Comparison of ENCODE assay signal across 11 cellular contexts in the genomic region with DNA sequence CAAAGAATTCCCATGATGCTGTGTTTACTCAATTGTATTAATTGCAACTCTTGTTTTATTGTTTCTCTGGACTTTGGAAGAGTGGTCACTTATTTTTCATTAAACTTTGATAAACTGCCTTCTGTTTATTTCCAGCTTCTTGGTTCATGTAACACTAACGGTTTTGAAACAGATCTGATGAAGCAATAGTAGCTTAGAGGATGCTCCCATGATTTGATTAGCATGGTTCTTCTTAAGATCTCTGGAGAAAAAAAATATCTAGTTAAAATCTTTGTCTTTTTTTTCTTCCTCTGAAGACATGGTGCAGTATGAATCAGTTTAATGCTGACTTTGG.
A peak's percentile ranks its signal among the peaks of the same experiment; 100 is the strongest.
DNase-seq lines count a peak whose midpoint lies in the region; ATAC-seq and TF ChIP-seq lines count a peak whose summit lies in the region.
"Had no signal": no experiment of that assay in that cellular context is flagged by ENCODE, and none has a peak within 500 bp of the region (broad histone marks: within the 10 kb centered on the region; RNA-seq: fewer than 3 reads in every experiment).

No MANE protein-coding gene starts in this region.

- H3K9me3 Mint-ChIP-seq in stimulated activated naive CD8-positive, alpha-beta T cell treated with anti-CD3 and anti-CD28 coated beads, Interleukin-15, Interleukin-2, amounts not matched to agents 100 ng/mL and 50 ng/mL, for 24 hours = no peaks in the 10 kb centered on the region
- H3K9me3 Mint-ChIP-seq: CD8-positive, alpha-beta T cell had no signal

- peaks cover 69% of the 10 kb centered on the region for H3K4me1 Mint-ChIP-seq in stimulated activated naive CD8-positive, alpha-beta T cell treated with anti-CD3 and anti-CD28 coated beads, Interleukin-15, Interleukin-2, amounts not matched to agents 100 ng/mL and 50 ng/mL, for 24 hours (ENCODE audit: low read depth)

- TF ChIP-seq POLR2A in body of pancreas (IDR thresholded peaks at IDR 0.05) = no peak

- peaks cover 20% of the 10 kb centered on the region for H3K36me3 Mint-ChIP-seq in stimulated activated naive CD8-positive, alpha-beta T cell treated with anti-CD3 and anti-CD28 coated beads, Interleukin-15, Interleukin-2, amounts not matched to agents 100 ng/mL and 50 ng/mL, for 24 hours (ENCODE audit: low read depth)

- no peak for TF ChIP-seq CTCF in body of pancreas (IDR thresholded peaks at IDR 0.05)

- H3K27ac ChIP-seq in body of pancreas = peak overlapping the region in 3 of 4 donors; percentile 35 to 87 (median 71)
- H3K27ac ChIP-seq in mucosa of rectum (ENCODE audit: low read depth in 2 of 2, low read length in 2 of 2) = peak overlapping the region; percentile 1 to 58

- ATAC-seq in stimulated activated naive CD8-positive, alpha-beta T cell treated with anti-CD3 and anti-CD28 coated beads, Interleukin-15, Interleukin-2, amounts not matched to agents 100 U/mL and 50 U/mL, for 24 hours = no peak
- ATAC-seq in body of pancreas (no peak), GM18519 (IDR thresholded peaks at IDR 0.05; ENCODE audit: low FRiP score, unreplicated experiment) (no peak), GM19397 (IDR thresholded peaks at IDR 0.05; ENCODE audit: unreplicated experiment) (no peak), GM21825 (IDR thresholded peaks at IDR 0.05; ENCODE audit: unreplicated experiment) (no peak)

- H3K4me3 ChIP-seq in body of pancreas (no peak overlapping the region), mucosa of rectum (ENCODE audit: low read length in 2 of 2) (no peak overlapping the region)

- intact Hi-C loops in body of pancreas (cut with DNase I) = no loop called here

- H3K9me3 ChIP-seq in body of pancreas (no peaks in the 10 kb centered on the region), mucosa of rectum (ENCODE audit: control insufficient read depth in 2 of 2, low read length in 2 of 2) (no peaks in the 10 kb centered on the region)

- peak overlapping the region; percentile 28 for H3K27ac Mint-ChIP-seq in stimulated activated naive CD8-positive, alpha-beta T cell treated with anti-CD3 and anti-CD28 coated beads, Interleukin-15, Interleukin-2, amounts not matched to agents 100 ng/mL and 50 ng/mL, for 24 hours
- H3K27ac Mint-ChIP-seq: CD8-positive, alpha-beta T cell had no signal

- H3K27me3 Mint-ChIP-seq in stimulated activated naive CD8-positive, alpha-beta T cell treated with anti-CD3 and anti-CD28 coated beads, Interleukin-15, Interleukin-2, amounts not matched to agents 100 ng/mL and 50 ng/mL, for 24 hours = no peaks in the 10 kb centered on the region

- H3K27me3 ChIP-seq in body of pancreas = no peaks in the 10 kb centered on the region
- no peaks in the 10 kb centered on the region for H3K27me3 ChIP-seq in mucosa of rectum (ENCODE audit: control insufficient read depth in 2 of 2, insufficient read depth in 2 of 2, low read length in 2 of 2)

- no peak overlapping the region for H3K9ac ChIP-seq in mucosa of rectum (ENCODE audit: low read depth in 1 of 2, low read length in 2 of 2)

- H3K4me1 ChIP-seq in body of pancreas = peaks cover 73% of the 10 kb centered on the region
- peaks cover 18 to 30% of the 10 kb centered on the region in 2 donors for H3K4me1 ChIP-seq in mucosa of rectum (ENCODE audit: control insufficient read depth in 2 of 2, insufficient read depth in 2 of 2, low read length in 2 of 2)

- WGBS in body of pancreas, 2 donors = 17 to 37% methylated on average over 1 of the region's 1 CpG

- DNase-seq in stimulated activated naive CD8-positive, alpha-beta T cell treated with anti-CD3 and anti-CD28 coated beads, Interleukin-15, Interleukin-2, amounts not matched to agents 100 U/mL and 50 U/mL, for 24 hours = no peak
- no peak for DNase-seq in body of pancreas
- DNase-seq in Kasumi-1 (lab: John Stamatoyannopoulos, UW) = no peak
- DNase-seq: midbrain, NCI-H2171 treated with DMSO at 0.1 percent for 48 hours had no signal

- H3K36me3 ChIP-seq in body of pancreas (replicated peaks in 1 of 2; ENCODE audit: insufficient read depth in 1 of 2, low read depth in 2 of 2) (no peaks in the 10 kb centered on the region), mucosa of rectum (ENCODE audit: control insufficient read depth in 2 of 2, insufficient read depth in 2 of 2, low read length in 2 of 2) (peaks cover 0 to 2% of the 10 kb centered on the region in 2 donors)

- no peak overlapping the region for H3K4me3 Mint-ChIP-seq in stimulated activated naive CD8-positive, alpha-beta T cell treated with anti-CD3 and anti-CD28 coated beads, Interleukin-15, Interleukin-2, amounts not matched to agents 100 ng/mL and 50 ng/mL, for 24 hours
- H3K4me3 Mint-ChIP-seq: CD8-positive, alpha-beta T cell had no signal
